In genomic region chr10:17428616-17429097, GRCh38 we compare ENCODE assay signal across 9 cellular contexts. TPM values are rescaled to one million over a fixed set of nuclear protein-coding genes. Genes with fewer than 3 reads are reported as not detected.
DNase-seq lines count a peak whose midpoint lies in the region; ATAC-seq and TF ChIP-seq lines count a peak whose summit lies in the region.
"Had no signal": no experiment of that assay in that cellular context is flagged by ENCODE, and none has a peak within 500 bp of the region (broad histone marks: within the 10 kb centered on the region; RNA-seq: fewer than 3 reads in every experiment).

No MANE protein-coding gene starts in this region.

- no peaks in the 10 kb centered on the region for H3K36me3 Mint-ChIP-seq in CD4-positive, alpha-beta memory T cell
- no peaks in the 10 kb centered on the region for H3K36me3 Mint-ChIP-seq in natural killer cell

- H3K4me3 ChIP-seq in CD4-positive, alpha-beta memory T cell (ENCODE audit: low read length in 2 of 2): peak overlapping the region; percentile 32 to 41
- no peak overlapping the region for H3K4me3 ChIP-seq in hepatocyte

- no peaks in the 10 kb centered on the region for H3K9me3 ChIP-seq in CD4-positive, alpha-beta memory T cell (ENCODE audit: control insufficient read depth in 1 of 2, low read length in 2 of 2)
- H3K9me3 ChIP-seq in hepatocyte (ENCODE audit: low read depth): no peaks in the 10 kb centered on the region

- no peaks in the 10 kb centered on the region for H3K36me3 ChIP-seq in CD4-positive, alpha-beta memory T cell (ENCODE audit: insufficient read depth, low read length)
- no peaks in the 10 kb centered on the region for H3K36me3 ChIP-seq in hepatocyte (replicated peaks; ENCODE audit: insufficient read depth, low read depth)

- H3K4me1 Mint-ChIP-seq in CD4-positive, alpha-beta memory T cell: peaks cover 57 to 75% (median 68%) of the 10 kb centered on the region in 4 donors
- H3K4me1 Mint-ChIP-seq in natural killer cell: peaks cover 77 to 80% of the 10 kb centered on the region in 2 donors

- peaks cover 73% of the 10 kb centered on the region for H3K4me1 ChIP-seq in CD4-positive, alpha-beta memory T cell (ENCODE audit: insufficient read depth, low read length)
- H3K4me1 ChIP-seq in hepatocyte (ENCODE audit: insufficient read depth): no peaks in the 10 kb centered on the region

- peak; percentile 56 for ATAC-seq in HG03342 (IDR thresholded peaks at IDR 0.05; ENCODE audit: unreplicated experiment)
- peak; percentile 82 to 85 (median 85) for ATAC-seq in natural killer cell
- ATAC-seq: Panc1 had no signal

- DNase-seq in CD4-positive, alpha-beta memory T cell: peak; percentile 81 to 86 (median 82)
- peak; percentile 74 for DNase-seq in activated CD8-positive, alpha-beta memory T cell treated with anti-CD3 and anti-CD28 coated beads for 24 hours
- DNase-seq in natural killer cell (peak; percentile 64), NCI-H446 (lab: John Stamatoyannopoulos, UW) (no peak), NCI-H82 treated with DMSO at 0.1 percent for 48 hours (lab: John Stamatoyannopoulos, UW; ENCODE audit: unreplicated experiment) (no peak), DMS153 treated with DMSO at 0.1 percent for 48 hours (lab: John Stamatoyannopoulos, UW; ENCODE audit: unreplicated experiment) (no peak), hepatocyte (ENCODE audit: low spot score) (no peak)

- no peaks in the 10 kb centered on the region for H3K79me2 ChIP-seq in hepatocyte

- H3K27me3 ChIP-seq in CD4-positive, alpha-beta memory T cell (ENCODE audit: insufficient read depth, low read length): no peaks in the 10 kb centered on the region
- H3K27me3 ChIP-seq in hepatocyte: no peaks in the 10 kb centered on the region

- H3K27ac Mint-ChIP-seq in CD4-positive, alpha-beta memory T cell: peak overlapping the region; percentile 87 to 97 (median 95)
- H3K27ac Mint-ChIP-seq in natural killer cell: peak overlapping the region; percentile 89 to 95

- no peak overlapping the region for H2AFZ ChIP-seq in hepatocyte

- POLR2A ChIA-PET in CD4-positive, alpha-beta memory T cell (lab: Charles Lee; ENCODE audit: partially characterized antibody): interaction anchor here (0.6 to 5.3 kb wide), 9 partner anchors 10 to 611 kb away, joined by 3 to 82 read pairs (median 6); partner anchors contain the start of genes RSU1, STAM and VIM

- H3K27ac ChIP-seq in CD4-positive, alpha-beta memory T cell (ENCODE audit: low read depth, low read length): peak overlapping the region; percentile 42
- no peak overlapping the region for H3K27ac ChIP-seq in hepatocyte

- WGBS in hepatocyte (ENCODE audit: low lambda C conversion rate, missing lambda C conversion rate): 78% methylated on average over 12 of the region's 12 CpGs

- CTCF ChIA-PET in CD4-positive, alpha-beta memory T cell (lab: Charles Lee; ENCODE audit: partially characterized antibody): interaction anchor here (0.6 to 18.5 kb wide), 13 partner anchors 10 to 1580 kb away, joined by 3 to 467 read pairs (median 5); partner anchors contain the start of genes RSU1, ST8SIA6 and TRDMT1

- peaks cover 0 to 4% (median 0%) of the 10 kb centered on the region in 8 donors for H3K9me3 Mint-ChIP-seq in CD4-positive, alpha-beta memory T cell
- no peaks in the 10 kb centered on the region for H3K9me3 Mint-ChIP-seq in natural killer cell

- peaks cover 0 to 1% of the 10 kb centered on the region in 2 donors for H3K27me3 Mint-ChIP-seq in CD4-positive, alpha-beta memory T cell
- no peaks in the 10 kb centered on the region for H3K27me3 Mint-ChIP-seq in natural killer cell (ENCODE audit: low read depth in 2 of 2)

- peak overlapping the region; percentile 70 to 86 (median 77) for H3K4me3 Mint-ChIP-seq in CD4-positive, alpha-beta memory T cell
- peak overlapping the region; percentile 90 for H3K4me3 Mint-ChIP-seq in natural killer cell

- H4K20me1 ChIP-seq in hepatocyte (ENCODE audit: insufficient read depth, poor library complexity, severe bottlenecking): no peaks in the 10 kb centered on the region

- H3K4me2 ChIP-seq in hepatocyte: no peak overlapping the region

- intact Hi-C loops in CD4-positive, alpha-beta memory T cell (cut with micrococcal nuclease): loop anchor here (2.0 to 5.0 kb wide), 4 partner anchors 200 to 991 kb away; partner anchors contain the start of genes PTER, RSU1 and VIM
- intact Hi-C loops in natural killer cell (cut with micrococcal nuclease): loop anchor here (2.0 to 5.0 kb wide), 4 partner anchors 24 to 401 kb away; partner anchors contain the start of gene STAM

- no peaks in the 10 kb centered on the region for H3K9me2 ChIP-seq in hepatocyte (replicated peaks; ENCODE audit: insufficient read depth)

- no peak for TF ChIP-seq CTCF in natural killer cell (IDR thresholded peaks at IDR 0.05)
- TF ChIP-seq CTCF in hepatocyte (IDR thresholded peaks at IDR 0.05; ENCODE audit: poor library complexity): no peak

RNA-seq across cellular contexts. Expression of gene ST8SIA6, which starts 25.7 kb away (rescaled TPM):
- total RNA-seq in CD4-positive, alpha-beta memory T cell: under 1 TPM; 0.52 to 0.58 TPM
- under 1 TPM in 1 of 2 donors, not detected in 1; 0.30 TPM for polyA plus RNA-seq in CD4-positive, alpha-beta memory T cell
- total RNA-seq in natural killer cell: 10 to 100 TPM; 12.2 to 19.7 (median 12.5) TPM
- total RNA-seq in hepatocyte: 0.24 TPM in 1 of 2 replicates, not detected in the other
- 0.10 and 0.94 TPM in 2 replicates for polyA plus RNA-seq in hepatocyte

Comparison
In these comparisons a context has a peak if more than half of its experiments do, and no peak if none do; other contexts are left out.
1. DNase-seq: peak in CD4-positive, alpha-beta memory T cell (5 of 5), activated CD8-positive, alpha-beta memory T cell treated with anti-CD3 and anti-CD28 coated beads for 24 hours (single experiment) and natural killer cell (single experiment); none in NCI-H446 (0 of 2), NCI-H82 treated with DMSO at 0.1 percent for 48 hours (single experiment), DMS153 treated with DMSO at 0.1 percent for 48 hours (single experiment) and hepatocyte (single experiment).
2. RNA of gene ST8SIA6, which starts 25.7 kb away (total RNA-seq): 12.2 to 19.7 TPM in natural killer cell; 0.52 to 0.58 TPM in CD4-positive, alpha-beta memory T cell and 0.24 TPM in hepatocyte; every median in the first group is over 4 times any median in the second.